Comparison of ENCODE assay signal across 14 cellular contexts in genomic region chr10:68423522-68423921, GRCh38. TPM values are rescaled to one million over a fixed set of nuclear protein-coding genes. Genes with fewer than 3 reads are reported as not detected.
DNase-seq lines count a peak whose midpoint lies in the region; ATAC-seq, FAIRE-seq and TF ChIP-seq lines count a peak whose summit lies in the region.
"Had no signal": no experiment of that assay in that cellular context is flagged by ENCODE, and none has a peak within 500 bp of the region (broad histone marks: within the 10 kb centered on the region; RNA-seq: fewer than 3 reads in every experiment).

No MANE protein-coding gene starts in this region.

- peak; percentile 8 to 12 for DNase-seq in activated CD4-positive, alpha-beta T cell treated with anti-CD3 and anti-CD28 coated beads for 4 hours
- peak; percentile 11 for DNase-seq in activated T-helper 2 cell treated with anti-CD3 and anti-CD28 coated beads, Interferon-gamma antibody, Interleukin-2, Interleukin-4, amounts not matched to agents 10 μg/mL and 5 μg/mL and 100 μg/mL, durations not matched to agents 14 hours and 24 hours and 36 hours (ENCODE audit: low spot score)
- DNase-seq in neuronal stem cell (ENCODE audit: low spot score) (no peak), lower lobe of right lung (no peak), RCC 7860 (ENCODE audit: low spot score) (no peak), SW 1271 (lab: John Stamatoyannopoulos, UW) (no peak)
- DNase-seq: amygdala, glutamatergic neuron, left lung, NCI-H1694, nucleus accumbens had no signal

- H2BK5ac ChIP-seq in neuronal stem cell (ENCODE audit: low read length): no peak overlapping the region

- H3K9me3 Mint-ChIP-seq in activated T-helper 2 cell treated with anti-CD3 and anti-CD28 coated beads, Interferon-gamma antibody, Interleukin-2, Interleukin-4, amounts not matched to agents 10 μg/mL and 5 μg/mL and 100 μg/mL, durations not matched to agents 14 hours and 24 hours and 36 hours: no peaks in the 10 kb centered on the region

- peak overlapping the region; percentile 56 for H3K14ac ChIP-seq in neuronal stem cell (ENCODE audit: low read length)

- ATAC-seq in lower lobe of right lung (no peak), GM21515 (IDR thresholded peaks at IDR 0.05; ENCODE audit: unreplicated experiment) (no peak)
- ATAC-seq: HepG2, left lung had no signal

- H2BK15ac ChIP-seq in neuronal stem cell (ENCODE audit: low read length): no peak overlapping the region

- no peak overlapping the region for H2BK12ac ChIP-seq in neuronal stem cell (ENCODE audit: low read length)

- no peak overlapping the region for H2BK120ac ChIP-seq in neuronal stem cell (ENCODE audit: low read depth, low read length)

- no peak overlapping the region for H3K9ac ChIP-seq in neuronal stem cell (ENCODE audit: low read depth, low read length, poor library complexity)

- no peak overlapping the region for H2AK5ac ChIP-seq in neuronal stem cell (ENCODE audit: low read depth, low read length)

- TF ChIP-seq CTCF in 22Rv1 (IDR thresholded peaks at IDR 0.05) (no peak), lower lobe of right lung (IDR thresholded peaks at IDR 0.05) (no peak)

- peaks cover 52% of the 10 kb centered on the region for H3K36me3 Mint-ChIP-seq in activated T-helper 2 cell treated with anti-CD3 and anti-CD28 coated beads, Interferon-gamma antibody, Interleukin-2, Interleukin-4, amounts not matched to agents 10 μg/mL and 5 μg/mL and 100 μg/mL, durations not matched to agents 14 hours and 24 hours and 36 hours (ENCODE audit: low read depth)

- peaks cover 2% of the 10 kb centered on the region for H3K79me1 ChIP-seq in neuronal stem cell (ENCODE audit: low read depth, low read length)

- H3K27me3 ChIP-seq in neuronal stem cell (ENCODE audit: control insufficient read depth in 3 of 3, insufficient read depth in 3 of 3, low read depth in 1 of 3, low read length in 3 of 3) (no peaks in the 10 kb centered on the region), lower lobe of right lung (ENCODE audit: low read depth) (no peaks in the 10 kb centered on the region)
- H3K27me3 ChIP-seq: left lung had no signal

- H3K4me3 ChIP-seq in neuronal stem cell (ENCODE audit: low read length in 2 of 2) (no peak overlapping the region), lower lobe of right lung (no peak overlapping the region)
- H3K4me3 ChIP-seq: left lung had no signal

- H3K27ac Mint-ChIP-seq in activated T-helper 2 cell treated with anti-CD3 and anti-CD28 coated beads, Interferon-gamma antibody, Interleukin-2, Interleukin-4, amounts not matched to agents 10 μg/mL and 5 μg/mL and 100 μg/mL, durations not matched to agents 14 hours and 24 hours and 36 hours: peak overlapping the region; percentile 58

- H3K27ac ChIP-seq in 22Rv1 (0 out of 2 replicates have a peak overlapping the region, but pooled peaks have one; percentile 18), neuronal stem cell (replicated peaks; ENCODE audit: low read length) (no peak overlapping the region), lower lobe of right lung (no peak overlapping the region)
- H3K27ac ChIP-seq: left lung had no signal

- H4K8ac ChIP-seq in neuronal stem cell (ENCODE audit: low read depth, low read length): no peak overlapping the region

- H3K18ac ChIP-seq in neuronal stem cell (ENCODE audit: low read length): no peak overlapping the region

- no peak overlapping the region for H2AFZ ChIP-seq in neuronal stem cell (ENCODE audit: low read length)

- intact Hi-C loops in activated T-helper 2 cell treated with anti-CD3 and anti-CD28 coated beads, Interferon-gamma antibody, Interleukin-2, Interleukin-4, amounts not matched to agents 10 μg/mL and 5 μg/mL and 100 μg/mL, durations not matched to agents 14 hours and 24 hours and 36 hours (cut with micrococcal nuclease): no loop called here
- intact Hi-C loops in lower lobe of right lung (cut with DNase I): no loop called here

- no peak overlapping the region for H3K4me2 ChIP-seq in neuronal stem cell (ENCODE audit: insufficient read depth, low read length, poor library complexity, severe bottlenecking)

- H3K27me3 Mint-ChIP-seq in activated T-helper 2 cell treated with anti-CD3 and anti-CD28 coated beads, Interferon-gamma antibody, Interleukin-2, Interleukin-4, amounts not matched to agents 10 μg/mL and 5 μg/mL and 100 μg/mL, durations not matched to agents 14 hours and 24 hours and 36 hours (ENCODE audit: low read depth): no peaks in the 10 kb centered on the region

- H3K9me3 ChIP-seq in neuronal stem cell (replicated peaks in 1 of 2; ENCODE audit: control insufficient read depth in 2 of 2, insufficient read depth in 1 of 2, low read depth in 1 of 2, low read length in 2 of 2): no peaks in the 10 kb centered on the region
- H3K9me3 ChIP-seq in lower lobe of right lung: no peaks in the 10 kb centered on the region
- H3K9me3 ChIP-seq: left lung had no signal

- H4K91ac ChIP-seq in neuronal stem cell (ENCODE audit: low read depth, low read length, poor library complexity): no peak overlapping the region

- no peak for FAIRE-seq in RCC 7860 (lab: Jason Lieb, UNC)
- FAIRE-seq: HepG2 had no signal

- H3K4me1 Mint-ChIP-seq in activated T-helper 2 cell treated with anti-CD3 and anti-CD28 coated beads, Interferon-gamma antibody, Interleukin-2, Interleukin-4, amounts not matched to agents 10 μg/mL and 5 μg/mL and 100 μg/mL, durations not matched to agents 14 hours and 24 hours and 36 hours (ENCODE audit: low read depth): peaks cover 17% of the 10 kb centered on the region

- no CpG with 5 or more reads among the region's 5 CpGs for WGBS in neuronal stem cell (ENCODE audit: extremely low coverage in 2 of 2, insufficient read length in 2 of 2, insufficient replicate concordance in 1 of 2), 2 donors

- H3K23ac ChIP-seq in neuronal stem cell (ENCODE audit: low read depth, low read length, poor library complexity): no peak overlapping the region

- peaks cover 23 to 86% of the 10 kb centered on the region in 2 donors for H3K36me3 ChIP-seq in neuronal stem cell (replicated peaks in 1 of 2; ENCODE audit: control insufficient read depth in 2 of 2, insufficient read depth in 2 of 2, low read length in 2 of 2)
- H3K36me3 ChIP-seq in lower lobe of right lung: no peaks in the 10 kb centered on the region

- H3K4me3 Mint-ChIP-seq in activated T-helper 2 cell treated with anti-CD3 and anti-CD28 coated beads, Interferon-gamma antibody, Interleukin-2, Interleukin-4, amounts not matched to agents 10 μg/mL and 5 μg/mL and 100 μg/mL, durations not matched to agents 14 hours and 24 hours and 36 hours (ENCODE audit: low read depth): no peak overlapping the region

- H3K4me1 ChIP-seq in neuronal stem cell (ENCODE audit: control insufficient read depth in 2 of 2, insufficient read depth in 1 of 2, low read depth in 1 of 2, low read length in 2 of 2) (no peaks in the 10 kb centered on the region), lower lobe of right lung (no peaks in the 10 kb centered on the region)
- H3K4me1 ChIP-seq: left lung had no signal

- no peak overlapping the region for H3K4ac ChIP-seq in neuronal stem cell (ENCODE audit: low read length)

RNA-seq across cellular contexts. Expression of gene RUFY2, which starts 16.4 kb away (rescaled TPM):
- total RNA-seq in activated T-helper 2 cell treated with anti-CD3 and anti-CD28 coated beads, Interferon-gamma antibody, Interleukin-2, Interleukin-4, amounts not matched to agents 10 μg/mL and 5 μg/mL and 100 μg/mL, durations not matched to agents 14 hours and 24 hours and 36 hours: 11.3 and 12.1 TPM in 2 replicates
- polyA plus RNA-seq in neuronal stem cell (2013, experiment 1 of 2): 13.6 TPM
- 15.0 TPM for polyA plus RNA-seq in neuronal stem cell (2013, experiment 2 of 2)
- total RNA-seq in lower lobe of right lung: 24.8 TPM

RNA-seq across cellular contexts. Expression of gene DNA2, which starts 48.3 kb away (rescaled TPM):
- 51.6 and 54.3 TPM in 2 replicates for total RNA-seq in activated T-helper 2 cell treated with anti-CD3 and anti-CD28 coated beads, Interferon-gamma antibody, Interleukin-2, Interleukin-4, amounts not matched to agents 10 μg/mL and 5 μg/mL and 100 μg/mL, durations not matched to agents 14 hours and 24 hours and 36 hours
- polyA plus RNA-seq in neuronal stem cell (2013, experiment 1 of 2): 20.9 TPM
- polyA plus RNA-seq in neuronal stem cell (2013, experiment 2 of 2): 21.8 TPM
- 7.1 TPM for total RNA-seq in lower lobe of right lung

Comparison
In these comparisons a context has a peak if more than half of its experiments do, and no peak if none do; other contexts are left out.
1. DNase-seq: peak in activated CD4-positive, alpha-beta T cell treated with anti-CD3 and anti-CD28 coated beads for 4 hours (2 of 2) and activated T-helper 2 cell treated with anti-CD3 and anti-CD28 coated beads, Interferon-gamma antibody, Interleukin-2, Interleukin-4, amounts not matched to agents 10 μg/mL and 5 μg/mL and 100 μg/mL, durations not matched to agents 14 hours and 24 hours and 36 hours (single experiment); none in neuronal stem cell (single experiment), lower lobe of right lung (single experiment), RCC 7860 (single experiment) and SW 1271 (0 of 2).